Comparison of ENCODE assay signal across 1 cellular context in the genomic region with DNA sequence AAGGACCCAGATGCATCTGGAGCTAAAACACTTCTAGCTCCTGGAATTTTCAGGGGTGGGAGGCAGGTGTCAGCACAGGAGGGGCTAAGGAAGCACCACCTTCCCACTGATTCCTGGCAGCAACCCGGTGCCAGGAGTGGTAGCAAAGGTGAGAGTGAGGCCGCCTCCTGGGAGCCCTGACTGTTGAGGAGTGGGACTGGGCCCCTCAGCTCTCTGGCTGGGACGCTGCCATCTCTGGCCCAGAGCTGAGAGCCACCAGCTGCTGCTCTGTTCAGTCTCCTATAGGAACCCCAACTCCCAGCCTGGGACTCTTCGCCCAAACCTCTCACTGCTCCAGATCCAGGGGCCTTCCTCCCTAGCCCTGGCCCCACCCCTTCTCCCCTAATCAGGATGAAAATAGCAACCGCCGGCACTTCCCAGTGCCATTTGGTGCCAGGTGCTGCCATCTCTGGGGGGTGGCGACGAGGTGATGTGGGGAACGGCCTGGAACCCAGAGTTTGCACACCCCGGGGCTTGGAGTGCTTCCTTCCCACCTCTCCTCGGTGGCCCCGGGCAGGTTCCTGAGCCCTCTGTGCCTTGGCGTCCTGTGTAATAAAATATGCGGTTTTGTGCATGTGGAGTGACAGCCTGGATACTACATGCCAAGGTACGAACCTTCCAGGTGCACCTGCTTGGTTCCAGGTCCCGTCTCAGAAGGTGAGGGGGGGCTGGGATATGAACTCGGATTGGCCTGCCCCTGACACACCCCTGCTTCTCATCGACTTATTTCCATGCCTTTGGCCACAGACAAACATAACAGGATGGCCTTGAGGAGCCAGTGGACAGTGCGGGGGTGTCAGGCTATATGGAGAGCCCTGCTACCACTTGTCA.
TF ChIP-seq lines count a peak whose summit lies in the region.

No MANE protein-coding gene starts in this region.

TF ChIP-seq in GM23338, 12 proteins besides CTCF, POLR2A, EP300 and RAD21 (continued from another document):
- TF ChIP-seq, protein P1, sequence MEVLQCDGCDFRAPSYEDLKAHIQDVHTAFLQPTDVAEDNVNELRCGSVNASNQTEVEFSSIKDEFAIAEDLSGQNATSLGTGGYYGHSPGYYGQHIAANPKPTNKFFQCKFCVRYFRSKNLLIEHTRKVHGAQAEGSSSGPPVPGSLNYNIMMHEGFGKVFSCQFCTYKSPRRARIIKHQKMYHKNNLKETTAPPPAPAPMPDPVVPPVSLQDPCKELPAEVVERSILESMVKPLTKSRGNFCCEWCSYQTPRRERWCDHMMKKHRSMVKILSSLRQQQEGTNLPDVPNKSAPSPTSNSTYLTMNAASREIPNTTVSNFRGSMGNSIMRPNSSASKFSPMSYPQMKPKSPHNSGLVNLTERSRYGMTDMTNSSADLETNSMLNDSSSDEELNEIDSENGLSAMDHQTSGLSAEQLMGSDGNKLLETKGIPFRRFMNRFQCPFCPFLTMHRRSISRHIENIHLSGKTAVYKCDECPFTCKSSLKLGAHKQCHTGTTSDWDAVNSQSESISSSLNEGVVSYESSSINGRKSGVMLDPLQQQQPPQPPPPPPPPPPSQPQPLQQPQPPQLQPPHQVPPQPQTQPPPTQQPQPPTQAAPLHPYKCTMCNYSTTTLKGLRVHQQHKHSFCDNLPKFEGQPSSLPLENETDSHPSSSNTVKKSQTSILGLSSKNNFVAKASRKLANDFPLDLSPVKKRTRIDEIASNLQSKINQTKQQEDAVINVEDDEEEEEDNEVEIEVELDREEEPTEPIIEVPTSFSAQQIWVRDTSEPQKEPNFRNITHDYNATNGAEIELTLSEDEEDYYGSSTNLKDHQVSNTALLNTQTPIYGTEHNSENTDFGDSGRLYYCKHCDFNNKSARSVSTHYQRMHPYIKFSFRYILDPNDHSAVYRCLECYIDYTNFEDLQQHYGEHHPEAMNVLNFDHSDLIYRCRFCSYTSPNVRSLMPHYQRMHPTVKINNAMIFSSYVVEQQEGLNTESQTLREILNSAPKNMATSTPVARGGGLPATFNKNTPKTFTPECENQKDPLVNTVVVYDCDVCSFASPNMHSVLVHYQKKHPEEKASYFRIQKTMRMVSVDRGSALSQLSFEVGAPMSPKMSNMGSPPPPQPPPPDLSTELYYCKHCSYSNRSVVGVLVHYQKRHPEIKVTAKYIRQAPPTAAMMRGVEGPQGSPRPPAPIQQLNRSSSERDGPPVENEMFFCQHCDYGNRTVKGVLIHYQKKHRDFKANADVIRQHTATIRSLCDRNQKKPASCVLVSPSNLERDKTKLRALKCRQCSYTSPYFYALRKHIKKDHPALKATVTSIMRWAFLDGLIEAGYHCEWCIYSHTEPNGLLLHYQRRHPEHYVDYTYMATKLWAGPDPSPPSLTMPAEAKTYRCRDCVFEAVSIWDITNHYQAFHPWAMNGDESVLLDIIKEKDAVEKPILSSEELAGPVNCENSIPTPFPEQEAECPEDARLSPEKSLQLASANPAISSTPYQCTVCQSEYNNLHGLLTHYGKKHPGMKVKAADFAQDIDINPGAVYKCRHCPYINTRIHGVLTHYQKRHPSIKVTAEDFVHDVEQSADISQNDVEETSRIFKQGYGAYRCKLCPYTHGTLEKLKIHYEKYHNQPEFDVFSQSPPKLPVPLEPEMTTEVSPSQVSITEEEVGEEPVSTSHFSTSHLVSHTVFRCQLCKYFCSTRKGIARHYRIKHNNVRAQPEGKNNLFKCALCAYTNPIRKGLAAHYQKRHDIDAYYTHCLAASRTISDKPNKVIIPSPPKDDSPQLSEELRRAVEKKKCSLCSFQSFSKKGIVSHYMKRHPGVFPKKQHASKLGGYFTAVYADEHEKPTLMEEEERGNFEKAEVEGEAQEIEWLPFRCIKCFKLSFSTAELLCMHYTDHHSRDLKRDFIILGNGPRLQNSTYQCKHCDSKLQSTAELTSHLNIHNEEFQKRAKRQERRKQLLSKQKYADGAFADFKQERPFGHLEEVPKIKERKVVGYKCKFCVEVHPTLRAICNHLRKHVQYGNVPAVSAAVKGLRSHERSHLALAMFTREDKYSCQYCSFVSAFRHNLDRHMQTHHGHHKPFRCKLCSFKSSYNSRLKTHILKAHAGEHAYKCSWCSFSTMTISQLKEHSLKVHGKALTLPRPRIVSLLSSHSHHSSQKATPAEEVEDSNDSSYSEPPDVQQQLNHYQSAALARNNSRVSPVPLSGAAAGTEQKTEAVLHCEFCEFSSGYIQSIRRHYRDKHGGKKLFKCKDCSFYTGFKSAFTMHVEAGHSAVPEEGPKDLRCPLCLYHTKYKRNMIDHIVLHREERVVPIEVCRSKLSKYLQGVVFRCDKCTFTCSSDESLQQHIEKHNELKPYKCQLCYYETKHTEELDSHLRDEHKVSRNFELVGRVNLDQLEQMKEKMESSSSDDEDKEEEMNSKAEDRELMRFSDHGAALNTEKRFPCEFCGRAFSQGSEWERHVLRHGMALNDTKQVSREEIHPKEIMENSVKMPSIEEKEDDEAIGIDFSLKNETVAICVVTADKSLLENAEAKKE (CRISPR knock-in tag; IDR thresholded peaks at IDR 0.05), result no peak
- TF ChIP-seq EZH2phosphoT487 (IDR thresholded peaks at IDR 0.05; ENCODE audit: unreplicated experiment) (no peak), ZNF331 (CRISPR knock-in tag; IDR thresholded peaks at IDR 0.05; ENCODE audit: low read depth) (no peak), NANOG (IDR thresholded peaks at IDR 0.05; ENCODE audit: borderline replicate concordance) (no peak), JUNB (IDR thresholded peaks at IDR 0.05; ENCODE audit: unreplicated experiment) (no peak), CREB1 (CRISPR knock-in tag; IDR thresholded peaks at IDR 0.05; ENCODE audit: low read depth) (no peak), ZNF114 (CRISPR knock-in tag; IDR thresholded peaks at IDR 0.05) (no peak), POLR2AphosphoS5 (IDR thresholded peaks at IDR 0.05; ENCODE audit: low read depth) (no peak)
- TF ChIP-seq, protein P2, sequence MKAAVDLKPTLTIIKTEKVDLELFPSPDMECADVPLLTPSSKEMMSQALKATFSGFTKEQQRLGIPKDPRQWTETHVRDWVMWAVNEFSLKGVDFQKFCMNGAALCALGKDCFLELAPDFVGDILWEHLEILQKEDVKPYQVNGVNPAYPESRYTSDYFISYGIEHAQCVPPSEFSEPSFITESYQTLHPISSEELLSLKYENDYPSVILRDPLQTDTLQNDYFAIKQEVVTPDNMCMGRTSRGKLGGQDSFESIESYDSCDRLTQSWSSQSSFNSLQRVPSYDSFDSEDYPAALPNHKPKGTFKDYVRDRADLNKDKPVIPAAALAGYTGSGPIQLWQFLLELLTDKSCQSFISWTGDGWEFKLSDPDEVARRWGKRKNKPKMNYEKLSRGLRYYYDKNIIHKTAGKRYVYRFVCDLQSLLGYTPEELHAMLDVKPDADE (IDR thresholded peaks at IDR 0.05), result no peak
